In genomic region chr10:80583681-80584080, GRCh38 we compare ENCODE assay signal across 37 cellular contexts. TPM values are rescaled to one million over a fixed set of nuclear protein-coding genes. Genes with fewer than 3 reads are reported as not detected.
DNase-seq lines count a peak whose midpoint lies in the region; ATAC-seq, FAIRE-seq and TF ChIP-seq lines count a peak whose summit lies in the region.
"Had no signal": no experiment of that assay in that cellular context is flagged by ENCODE, and none has a peak within 500 bp of the region (broad histone marks: within the 10 kb centered on the region; RNA-seq: fewer than 3 reads in every experiment).

No MANE protein-coding gene starts in this region.

- H3K27me3 Mint-ChIP-seq in activated naive CD4-positive, alpha-beta T cell treated with anti-CD3 and anti-CD28 coated beads for 36 hours (ENCODE audit: low read depth) = no peaks in the 10 kb centered on the region

- H3K4me1 Mint-ChIP-seq in activated naive CD4-positive, alpha-beta T cell treated with anti-CD3 and anti-CD28 coated beads for 36 hours (ENCODE audit: low read depth) = peaks cover 6% of the 10 kb centered on the region
- H3K4me1 Mint-ChIP-seq: stimulated activated effector memory CD8-positive, alpha-beta T cell treated with anti-CD3 and anti-CD28 coated beads, Interleukin-12 subunit alpha, Interleukin-12 subunit beta, amount 100 ng/mL, for 72 hours had no signal

- H3K27me3 ChIP-seq in heart right ventricle = peaks cover 0 to 4% (median 0%) of the 10 kb centered on the region in 7 donors
- no peaks in the 10 kb centered on the region for H3K27me3 ChIP-seq in colonic mucosa
- no peaks in the 10 kb centered on the region for H3K27me3 ChIP-seq in pancreas
- H3K27me3 ChIP-seq: gastrocnemius medialis had no signal

- H3K4me3 ChIP-seq in heart right ventricle (no peak overlapping the region), colonic mucosa (no peak overlapping the region), pancreas (no peak overlapping the region)
- H3K4me3 ChIP-seq: esophagus muscularis mucosa, gastrocnemius medialis, SK-N-MC had no signal

- no peaks in the 10 kb centered on the region for H3K9me3 ChIP-seq in heart right ventricle
- no peaks in the 10 kb centered on the region for H3K9me3 ChIP-seq in colonic mucosa
- H3K9me3 ChIP-seq in pancreas = no peaks in the 10 kb centered on the region
- H3K9me3 ChIP-seq: esophagus muscularis mucosa, gastrocnemius medialis had no signal

- no peak overlapping the region for H3K9ac ChIP-seq in colonic mucosa (ENCODE audit: low read depth in 2 of 2, low read length in 2 of 2)
- H3K9ac ChIP-seq: KMS-11 had no signal

- H3K4me1 ChIP-seq in heart right ventricle (peaks cover 0 to 16% (median 0%) of the 10 kb centered on the region in 9 donors), colonic mucosa (no peaks in the 10 kb centered on the region), pancreas (no peaks in the 10 kb centered on the region)
- H3K4me1 ChIP-seq: esophagus muscularis mucosa, gastrocnemius medialis had no signal

- ATAC-seq in heart right ventricle (no peak), pancreas (no peak)
- ATAC-seq: gastrocnemius medialis; naive thymus-derived CD8-positive, alpha-beta T cell; stimulated activated effector memory CD8-positive, alpha-beta T cell treated with anti-CD3 and anti-CD28 coated beads, Interleukin-12 subunit alpha, Interleukin-12 subunit beta, amount 100 ng/mL, for 72 hours had no signal

- CTCF ChIA-PET in activated naive CD4-positive, alpha-beta T cell treated with anti-CD3 and anti-CD28 coated beads for 36 hours (lab: Charles Lee) = interaction anchor here (2.0 kb wide), 1 partner anchor 15 kb away, joined by 8 read pairs; no protein-coding TSS in a partner anchor

- no peak for FAIRE-seq in pancreas (lab: Jason Lieb, UNC)
- FAIRE-seq: A204.1, endometrium, GM19239, H1, TTC549 had no signal

- TF ChIP-seq CTCF in heart right ventricle (IDR thresholded peaks at IDR 0.05) = peak in 5 of 9 donors; percentile 27 to 53 (median 35)
- TF ChIP-seq CTCF in colonic mucosa (IDR thresholded peaks at IDR 0.05) = no peak
- no peak for TF ChIP-seq CTCF in pancreas (IDR thresholded peaks at IDR 0.05)

- H3K27ac Mint-ChIP-seq in activated naive CD4-positive, alpha-beta T cell treated with anti-CD3 and anti-CD28 coated beads for 36 hours = no peak overlapping the region
- H3K27ac Mint-ChIP-seq: stimulated activated effector memory CD8-positive, alpha-beta T cell treated with anti-CD3 and anti-CD28 coated beads, Interleukin-12 subunit alpha, Interleukin-12 subunit beta, amount 100 ng/mL, for 72 hours; T-helper 1 cell treated with Interleukin-12 subunit alpha and Interleukin-12 subunit beta and Interleukin-4 antibody, amounts not matched to agents 30 μg/mL and 1 μg/mL, for 36 hours; type B pancreatic cell had no signal

- no peaks in the 10 kb centered on the region for H3K36me3 Mint-ChIP-seq in activated naive CD4-positive, alpha-beta T cell treated with anti-CD3 and anti-CD28 coated beads for 36 hours (ENCODE audit: low read depth)
- H3K36me3 Mint-ChIP-seq: CD14-positive monocyte; naive thymus-derived CD8-positive, alpha-beta T cell; stimulated activated effector memory CD8-positive, alpha-beta T cell treated with anti-CD3 and anti-CD28 coated beads, Interleukin-12 subunit alpha, Interleukin-12 subunit beta, amount 100 ng/mL, for 72 hours; type B pancreatic cell had no signal

- H3K4me3 Mint-ChIP-seq in activated naive CD4-positive, alpha-beta T cell treated with anti-CD3 and anti-CD28 coated beads for 36 hours = no peak overlapping the region
- H3K4me3 Mint-ChIP-seq: CD14-positive monocyte; naive thymus-derived CD8-positive, alpha-beta T cell; stimulated activated effector memory CD8-positive, alpha-beta T cell treated with anti-CD3 and anti-CD28 coated beads, Interleukin-12 subunit alpha, Interleukin-12 subunit beta, amount 100 ng/mL, for 72 hours; T-helper 1 cell treated with Interleukin-12 subunit alpha and Interleukin-12 subunit beta and Interleukin-4 antibody, amounts not matched to agents 30 μg/mL and 1 μg/mL, for 36 hours; type B pancreatic cell had no signal

- H3K27ac ChIP-seq in heart right ventricle (no peak overlapping the region), colonic mucosa (no peak overlapping the region), pancreas (no peak overlapping the region), substantia nigra (ENCODE audit: low read depth, low read length, poor library complexity, severe bottlenecking) (no peak overlapping the region)
- H3K27ac ChIP-seq: esophagus muscularis mucosa, gastrocnemius medialis, KMS-11, SK-N-MC had no signal

- no peaks in the 10 kb centered on the region for H3K9me3 Mint-ChIP-seq in activated naive CD4-positive, alpha-beta T cell treated with anti-CD3 and anti-CD28 coated beads for 36 hours
- H3K9me3 Mint-ChIP-seq: naive thymus-derived CD8-positive, alpha-beta T cell; stimulated activated effector memory CD8-positive, alpha-beta T cell treated with anti-CD3 and anti-CD28 coated beads, Interleukin-12 subunit alpha, Interleukin-12 subunit beta, amount 100 ng/mL, for 72 hours; T-helper 1 cell treated with Interleukin-12 subunit alpha and Interleukin-12 subunit beta and Interleukin-4 antibody, amounts not matched to agents 30 μg/mL and 1 μg/mL, for 36 hours; type B pancreatic cell had no signal

- H3K36me3 ChIP-seq in heart right ventricle (no peaks in the 10 kb centered on the region), colonic mucosa (no peaks in the 10 kb centered on the region), pancreas (no peaks in the 10 kb centered on the region)
- H3K36me3 ChIP-seq: esophagus muscularis mucosa, gastrocnemius medialis had no signal

- DNase-seq in heart right ventricle = no peak
- DNase-seq in cardiac septum (ENCODE audit: low spot score) = no peak
- peak; percentile 64 for DNase-seq in OCI-M1 (lab: John Stamatoyannopoulos, UW)
- peak; percentile 4 for DNase-seq in colonic mucosa
- DNase-seq in LoVo (ENCODE audit: low spot score) = no peak
- no peak for DNase-seq in pancreas
- no peak for DNase-seq in activated naive CD4-positive, alpha-beta T cell treated with anti-CD3 and anti-CD28 coated beads for 36 hours
- DNase-seq in substantia nigra (lab: John Stamatoyannopoulos, UW) = no peak
- DNase-seq: activated CD4-positive, alpha-beta T cell treated with anti-CD3 and anti-CD28 coated beads, Interleukin-2, amount 50 U/mL, for 48 hours; activated CD4-positive, CD25-positive, alpha-beta regulatory T cell treated with anti-CD3 and anti-CD28 coated beads, Interleukin-2, amount 50 U/mL, for 72 hours; activated CD8-positive, alpha-beta memory T cell treated with anti-CD3 and anti-CD28 coated beads, Interleukin-2, amount 50 U/mL, for 4 hours; activated naive CD4-positive, alpha-beta T cell; Calu3; caudate nucleus; DMS79; gastrocnemius medialis; GDM1; hippocampal formation; NCI-H1436; NCI-H2107; NCI-H446; NCI-H748 treated with DMSO at 0.1 percent for 48 hours; stimulated activated CD4-positive, alpha-beta T cell treated with anti-CD3 and anti-CD28 coated beads, Interleukin-15, amount 100 ng/mL, for 24 hours had no signal

- WGBS in heart right ventricle, 2 donors = 37 to 47% methylated on average over 1 of the region's 1 CpG
- WGBS in pancreas, 2 donors = 40 to 61% methylated on average over 1 of the region's 1 CpG

- intact Hi-C loops in heart right ventricle (cut with DNase I) = loop anchor here in 4 of 10 donors (1.0 to 5.0 kb wide), 5 partner anchors 46 to 141 kb away; partner anchors contain the start of gene SH2D4B (in 1 of the 4)
- intact Hi-C loops in cardiac septum (cut with DNase I) = no loop called here
- intact Hi-C loops in colonic mucosa (cut with DNase I) = no loop called here
- intact Hi-C loops in pancreas (cut with DNase I) = no loop called here
- intact Hi-C loops in activated naive CD4-positive, alpha-beta T cell treated with anti-CD3 and anti-CD28 coated beads for 36 hours (cut with micrococcal nuclease) = loop anchor here (1.0 to 2.0 kb wide), 3 partner anchors 53 to 205 kb away; no protein-coding TSS in a partner anchor

RNA-seq across cellular contexts. Expression of gene SH2D4B, which starts 46.0 kb away (rescaled TPM):
- total RNA-seq in heart right ventricle (not detected), cardiac septum (not detected), colonic mucosa (not detected), pancreas (not detected)
- polyA plus RNA-seq in heart right ventricle (not detected), pancreas (under 1 TPM in 1 of 2 donors, not detected in 1; 0.02 TPM)
- total RNA-seq in activated naive CD4-positive, alpha-beta T cell treated with anti-CD3 and anti-CD28 coated beads for 36 hours = under 1 TPM; 0.05 to 0.10 TPM
- total RNA-seq: Calu3, gastrocnemius medialis, pulmonary artery endothelial cell had no signal
- polyA plus RNA-seq: CD14-positive monocyte; naive thymus-derived CD8-positive, alpha-beta T cell had no signal

Comparison
In these comparisons a context has a peak if more than half of its experiments do, and no peak if none do; other contexts are left out.
1. DNase-seq: peak in OCI-M1 (single experiment) and colonic mucosa (single experiment); none in heart right ventricle (0 of 2), cardiac septum (single experiment), LoVo (single experiment), pancreas (0 of 6), activated naive CD4-positive, alpha-beta T cell treated with anti-CD3 and anti-CD28 coated beads for 36 hours (single experiment) and substantia nigra (0 of 49).
2. CTCF ChIP-seq: peak in heart right ventricle (5 of 9); none in colonic mucosa (single experiment) and pancreas (0 of 4).